In genomic region chr2:38754049-38754448, GRCh38 we compare ENCODE assay signal across 16 cellular contexts. TPM values are rescaled to one million over a fixed set of nuclear protein-coding genes. Genes with fewer than 3 reads are reported as not detected.
DNase-seq lines count a peak whose midpoint lies in the region; ATAC-seq, FAIRE-seq and TF ChIP-seq lines count a peak whose summit lies in the region.
"Had no signal": no experiment of that assay in that cellular context is flagged by ENCODE, and none has a peak within 500 bp of the region (broad histone marks: within the 10 kb centered on the region; RNA-seq: fewer than 3 reads in every experiment).

No MANE protein-coding gene starts in this region.

- H3K36me3 ChIP-seq in Loucy (ENCODE audit: insufficient read depth, low read length) (peaks cover 12% of the 10 kb centered on the region), GM12878 (ENCODE audit: control insufficient read depth in 2 of 2, insufficient read depth in 2 of 2, low read length in 1 of 2) (peaks cover 0 to 1% of the 10 kb centered on the region in 2 experiments; a peak in 2 of 4 replicates)

- H3K4me2 ChIP-seq in Loucy (ENCODE audit: low read depth, low read length, poor library complexity, severe bottlenecking) (peak overlapping the region; percentile 50), GM12878 (ENCODE audit: control insufficient read depth, insufficient read depth) (peak overlapping the region; percentile 59)

- RAD21 ChIA-PET in GM12878 (lab: Charles Lee; ENCODE audit: unreplicated experiment) = interaction anchor here (1.6 kb wide), 1 partner anchor 172 kb away, joined by 3 read pairs; no protein-coding TSS in a partner anchor

- POLR2A ChIA-PET in GM12878 (lab: Charles Lee) = interaction anchor here (1.5 kb wide), 1 partner anchor 24 kb away, joined by 6 read pairs; the partner anchor contains the start of gene GEMIN6

- SMC1A ChIA-PET in GM12878 (lab: Charles Lee; ENCODE audit: uncharacterized antibody, unreplicated experiment) = interaction anchor here (1.2 kb wide), 1 partner anchor 10 kb away, joined by 3 read pairs; no protein-coding TSS in a partner anchor

- H3K4me3 ChIP-seq in Loucy (ENCODE audit: low read length, poor library complexity, severe bottlenecking) (peak overlapping the region; percentile 56), GM12878 (no peak overlapping the region)
- H3K4me3 ChIP-seq: lung, SJCRH30 had no signal

- H3K36me3 Mint-ChIP-seq in T-helper 2 cell treated with Interferon-gamma antibody and Interleukin-4, amounts not matched to agents 5 μg/mL and 100 μg/mL, for 36 hours (ENCODE audit: low read depth) = peaks cover 18% of the 10 kb centered on the region
- peaks cover 17% of the 10 kb centered on the region for H3K36me3 Mint-ChIP-seq in nephron (ENCODE audit: low read depth)

- CTCF ChIA-PET in GM12878 (lab: Yijun Ruan, JAX) = interaction anchor here (1.0 to 1.1 kb wide), 2 partner anchors 13 to 1970 kb away, joined by 4 read pairs; no protein-coding TSS in a partner anchor

- peak overlapping the region; percentile 76 for H2AFZ ChIP-seq in Loucy (ENCODE audit: low read length)
- H2AFZ ChIP-seq in GM12878 (ENCODE audit: control insufficient read depth, low read depth, low read length) = peak overlapping the region; percentile 65

- peak overlapping the region; percentile 51; the same call in 1 of the 2 replicates for H3K27ac ChIP-seq in GM12878 (ENCODE audit: control insufficient read depth, insufficient read depth)
- H3K27ac ChIP-seq: psoas muscle, SJCRH30 had no signal

- TF ChIP-seq RAD21 in GM12878 (IDR thresholded peaks at IDR 0.05; ENCODE audit: insufficient read depth, low read depth, low read length) = no peak

- TF ChIP-seq CTCF in Loucy (conservative IDR thresholded peaks at IDR 0.05; ENCODE audit: low read length) = no peak
- TF ChIP-seq CTCF in GM12878 (IDR thresholded peaks at IDR 0.05 in 2 of 3, conservative IDR thresholded peaks at IDR 0.05 in 1 of 3; ENCODE audit: control insufficient read depth in 2 of 3, extremely low read depth in 1 of 3, insufficient read depth in 1 of 3, low read depth in 3 of 3, low read length in 3 of 3) = no peak
- TF ChIP-seq CTCF in nephron (IDR thresholded peaks at IDR 0.05; ENCODE audit: unreplicated experiment in 3 of 3) = no peak

- H3K9me3 ChIP-seq in Loucy (ENCODE audit: insufficient read depth, low read depth, low read length) (no peaks in the 10 kb centered on the region), GM12878 (replicated peaks; ENCODE audit: control insufficient read depth, insufficient read depth, low read length) (no peaks in the 10 kb centered on the region)
- H3K9me3 ChIP-seq: psoas muscle had no signal

- H3K9me3 Mint-ChIP-seq in T-helper 2 cell treated with Interferon-gamma antibody and Interleukin-4, amounts not matched to agents 5 μg/mL and 100 μg/mL, for 36 hours = no peaks in the 10 kb centered on the region
- no peaks in the 10 kb centered on the region for H3K9me3 Mint-ChIP-seq in nephron

- peak overlapping the region; percentile 78 for H3K27ac Mint-ChIP-seq in T-helper 2 cell treated with Interferon-gamma antibody and Interleukin-4, amounts not matched to agents 5 μg/mL and 100 μg/mL, for 36 hours
- H3K27ac Mint-ChIP-seq in nephron = peak overlapping the region; percentile 52 to 62 (median 54)
- H3K27ac Mint-ChIP-seq: endodermal cell had no signal

- intact Hi-C loops in GM12878 (cut with micrococcal nuclease; ENCODE audit: unreplicated experiment) = no loop called here

- FAIRE-seq in GM12878 (lab: Jason Lieb, UNC) = no peak

- H3K79me2 ChIP-seq in Loucy (ENCODE audit: insufficient read depth, low read length) (peaks cover 21% of the 10 kb centered on the region), GM12878 (ENCODE audit: control insufficient read depth, insufficient read depth, low read length) (peaks cover 21% of the 10 kb centered on the region)

- peaks cover 20% of the 10 kb centered on the region for H4K20me1 ChIP-seq in Loucy (ENCODE audit: insufficient read depth, low read length, poor library complexity, severe bottlenecking)
- H4K20me1 ChIP-seq in GM12878 (ENCODE audit: control insufficient read depth, insufficient read depth) = 0 out of 2 replicates have a peak, but pooled peaks cover 2% of the 10 kb centered on the region

- H3K4me3 Mint-ChIP-seq in T-helper 2 cell treated with Interferon-gamma antibody and Interleukin-4, amounts not matched to agents 5 μg/mL and 100 μg/mL, for 36 hours = peak overlapping the region; percentile 73
- H3K4me3 Mint-ChIP-seq in nephron = peak overlapping the region in 1 of 3 experiments; percentile 58
- H3K4me3 Mint-ChIP-seq: endodermal cell had no signal

- no TSS peak for BruUV-seq in GM12878 (replicated peaks; lab: Mats Ljungman, UMichigan)

- no peaks in the 10 kb centered on the region for H3F3A ChIP-seq in Loucy (ENCODE audit: low read depth)

- peaks cover 4% of the 10 kb centered on the region for H3K27me3 Mint-ChIP-seq in T-helper 2 cell treated with Interferon-gamma antibody and Interleukin-4, amounts not matched to agents 5 μg/mL and 100 μg/mL, for 36 hours (ENCODE audit: low read depth)
- no peaks in the 10 kb centered on the region for H3K27me3 Mint-ChIP-seq in nephron (ENCODE audit: low read depth)

- H3K4me1 Mint-ChIP-seq in T-helper 2 cell treated with Interferon-gamma antibody and Interleukin-4, amounts not matched to agents 5 μg/mL and 100 μg/mL, for 36 hours (ENCODE audit: low read depth) = peaks cover 19% of the 10 kb centered on the region
- H3K4me1 Mint-ChIP-seq in nephron = peaks cover 18% of the 10 kb centered on the region

- DNase-seq in T-helper 2 cell treated with Interferon-gamma antibody and Interleukin-4, amounts not matched to agents 5 μg/mL and 100 μg/mL, for 36 hours (ENCODE audit: low spot score) = no peak
- no peak for DNase-seq in T-helper 2 cell
- DNase-seq in GM12878 (ENCODE audit: low read depth, low spot score) = no peak
- DNase-seq in GDM1 (lab: John Stamatoyannopoulos, UW) = no peak
- DNase-seq in NCI-H748 treated with DMSO at 0.1 percent for 48 hours (lab: John Stamatoyannopoulos, UW) = no peak
- DNase-seq: anterior cingulate cortex; endodermal cell; glutamatergic neuron; MV-4-11; psoas muscle; SJCRH30; stimulated activated CD4-positive, alpha-beta T cell treated with anti-CD3 and anti-CD28 coated beads, Interleukin-4, amount 100 ng/mL, for 24 hours had no signal

- peaks cover 13% of the 10 kb centered on the region for H3K4me1 ChIP-seq in Loucy (ENCODE audit: insufficient read depth, low read length, poor library complexity, severe bottlenecking)
- H3K4me1 ChIP-seq in GM12878 (ENCODE audit: control insufficient read depth, insufficient read depth, low read length) = no peaks in the 10 kb centered on the region; the same call in 1 of the 2 replicates

- peaks cover 15% of the 10 kb centered on the region for H3K27me3 ChIP-seq in Loucy (ENCODE audit: insufficient read depth, low read length, poor library complexity, severe bottlenecking)
- no peaks in the 10 kb centered on the region for H3K27me3 ChIP-seq in GM12878 (replicated peaks in 1 of 2; ENCODE audit: control insufficient read depth in 2 of 2, insufficient read depth in 2 of 2, low read length in 1 of 2)
- H3K27me3 ChIP-seq: SJCRH30 had no signal

- H3K9ac ChIP-seq in Loucy (ENCODE audit: low read depth, low read length, poor library complexity, severe bottlenecking) (peak overlapping the region; percentile 46), GM12878 (ENCODE audit: control insufficient read depth, insufficient read depth, low read length) (no peak overlapping the region)

- ATAC-seq in GM12878 (no peak), HG02938 (IDR thresholded peaks at IDR 0.05; ENCODE audit: unreplicated experiment) (no peak)
- ATAC-seq: psoas muscle had no signal

- H3K9me2 ChIP-seq in Loucy (replicated peaks; ENCODE audit: low read depth, low read length) = no peaks in the 10 kb centered on the region

- TF ChIP-seq POLR2A in GM12878 (IDR thresholded peaks at IDR 0.05; ENCODE audit: low read depth, low read length) = no peak

- in situ Hi-C loops in GM12878 (cut with MboI) = no loop called here

- no peak for TF ChIP-seq EP300 in GM12878 (IDR thresholded peaks at IDR 0.05; ENCODE audit: borderline replicate concordance in 1 of 2, control insufficient read depth in 1 of 2, low read depth in 2 of 2, low read length in 2 of 2)

RNA-seq across cellular contexts. Expression of gene SRSF7, which starts 2.9 kb away (rescaled TPM):
- total RNA-seq in GM12878 (2013; cell fraction: nucleolus; rRNA removed) = 134 and 148 TPM in 2 replicates
- total RNA-seq in GM12878 (2014; rRNA removed) (205 and 241 TPM in 2 replicates), GM12878 (2014; rRNA removed; fragmentation: Illumina TruSeq; extraction: Trizol) (352 and 361 TPM in 2 replicates), GM12878 (2021) (275 and 278 TPM in 2 replicates)
- polyA plus RNA-seq in GM12878 (2011; ENCODE audit: low read depth) = 276 TPM
- polyA plus RNA-seq in GM12878 (2011; rRNA removed) (538 and 623 TPM in 2 replicates), GM12878 (2014; fragmentation: Illumina TruSeq; extraction: Trizol) (315 and 320 TPM in 2 replicates), GM12878 (2014; fragmentation: Nextera tagmentation; extraction: Ambion mirVana) (100 to 1,000 TPM; 753 to 785 TPM), GM12878 (2014; rRNA removed) (282 and 313 TPM in 2 replicates), GM12878 (2016; fragmentation: Nextera tagmentation; extraction: Ambion mirVana) (100 to 1,000 TPM; 456 to 494 TPM)
- 201 and 240 TPM in 2 replicates for polyA plus RNA-seq in GM12878 (2011; cell fraction: cytosol; rRNA removed)
- 731 and 872 TPM in 2 replicates for polyA plus RNA-seq in GM12878 (2011; cell fraction: nucleus; rRNA removed)
- 229 and 278 TPM in 2 replicates for polyA plus RNA-seq in GM12878 (2012)
- 221 and 363 TPM in 2 replicates for polyA minus RNA-seq in GM12878 (2011; rRNA and poly(A)+ RNA removed)
- 54.8 and 70.5 TPM in 2 replicates for polyA minus RNA-seq in GM12878 (2011; cell fraction: cytosol; rRNA and poly(A)+ RNA removed)
- polyA minus RNA-seq in GM12878 (2011; cell fraction: nucleus; rRNA and poly(A)+ RNA removed) = 117 and 178 TPM in 2 replicates

RNA-seq across cellular contexts. Expression of gene GEMIN6, which starts 24.0 kb away (rescaled TPM):
- 3.4 and 4.3 TPM in 2 replicates for total RNA-seq in GM12878 (2013; cell fraction: nucleolus; rRNA removed)
- 14.2 and 16.6 TPM in 2 replicates for total RNA-seq in GM12878 (2014; rRNA removed)
- total RNA-seq in GM12878 (2014; rRNA removed; fragmentation: Illumina TruSeq; extraction: Trizol) = 23.8 and 24.1 TPM in 2 replicates
- 22.1 and 22.9 TPM in 2 replicates for total RNA-seq in GM12878 (2021)
- 4.8 TPM for polyA plus RNA-seq in GM12878 (2011; ENCODE audit: low read depth)
- 28.4 and 38.0 TPM in 2 replicates for polyA plus RNA-seq in GM12878 (2011; rRNA removed)
- 10.4 and 12.1 TPM in 2 replicates for polyA plus RNA-seq in GM12878 (2011; cell fraction: cytosol; rRNA removed)
- 6.0 and 6.3 TPM in 2 replicates for polyA plus RNA-seq in GM12878 (2011; cell fraction: nucleus; rRNA removed)
- 7.9 and 11.0 TPM in 2 replicates for polyA plus RNA-seq in GM12878 (2012)
- 16.6 and 25.6 TPM in 2 replicates for polyA plus RNA-seq in GM12878 (2014; fragmentation: Illumina TruSeq; extraction: Trizol)
- 10 to 100 TPM; 63.4 to 67.6 TPM for polyA plus RNA-seq in GM12878 (2014; fragmentation: Nextera tagmentation; extraction: Ambion mirVana)
- polyA plus RNA-seq in GM12878 (2014; rRNA removed) = 16.3 and 16.6 TPM in 2 replicates
- polyA plus RNA-seq in GM12878 (2016; fragmentation: Nextera tagmentation; extraction: Ambion mirVana) = 10 to 100 TPM; 31.7 to 40.3 TPM
- polyA minus RNA-seq in GM12878 (2011; rRNA and poly(A)+ RNA removed) = 3.9 and 5.3 TPM in 2 replicates
- 2.9 and 3.3 TPM in 2 replicates for polyA minus RNA-seq in GM12878 (2011; cell fraction: cytosol; rRNA and poly(A)+ RNA removed)
- 1.2 and 2.1 TPM in 2 replicates for polyA minus RNA-seq in GM12878 (2011; cell fraction: nucleus; rRNA and poly(A)+ RNA removed)
